Comparison of ENCODE assay signal across 2 cellular contexts in genomic region chr3:10495003-10495402, GRCh38.
A peak's percentile ranks its signal among the peaks of the same experiment; 100 is the strongest.
TF ChIP-seq lines count a peak whose summit lies in the region.

No MANE protein-coding gene starts in this region.

TF ChIP-seq in HCT116, 20 proteins besides CTCF, POLR2A, EP300 and RAD21 (continued from another document):
- TF ChIP-seq REST (IDR thresholded peaks at IDR 0.05; ENCODE audit: low read depth) = peak; percentile 70
- TF ChIP-seq SIN3A (IDR thresholded peaks at IDR 0.05; ENCODE audit: low read depth) = no peak
- peak; percentile 37; the same call in 1 of the 2 replicates for TF ChIP-seq JUND (IDR thresholded peaks at IDR 0.05)
- TF ChIP-seq SP1 (IDR thresholded peaks at IDR 0.05; ENCODE audit: low read depth) = 0 out of 2 replicates have a peak, but pooled peaks have one; percentile 39
- no peak for TF ChIP-seq ZBTB33 (IDR thresholded peaks at IDR 0.05; ENCODE audit: extremely low read depth, insufficient replicate concordance, low read length)

TF ChIP-seq in SK-N-SH, 30 proteins besides CTCF, POLR2A, EP300 and RAD21 (continued from another document):
- TF ChIP-seq REST (IDR thresholded peaks at IDR 0.05; ENCODE audit: low read depth, low read length) (peak; percentile 81; the same call in 1 of the 2 replicates), RFX5 (IDR thresholded peaks at IDR 0.05; ENCODE audit: low read length) (no peak)
TF ChIP-seq in SK-N-SH: peak in this region for 1.
